ENCODE assay signal across 1 cellular context in the genomic region with DNA sequence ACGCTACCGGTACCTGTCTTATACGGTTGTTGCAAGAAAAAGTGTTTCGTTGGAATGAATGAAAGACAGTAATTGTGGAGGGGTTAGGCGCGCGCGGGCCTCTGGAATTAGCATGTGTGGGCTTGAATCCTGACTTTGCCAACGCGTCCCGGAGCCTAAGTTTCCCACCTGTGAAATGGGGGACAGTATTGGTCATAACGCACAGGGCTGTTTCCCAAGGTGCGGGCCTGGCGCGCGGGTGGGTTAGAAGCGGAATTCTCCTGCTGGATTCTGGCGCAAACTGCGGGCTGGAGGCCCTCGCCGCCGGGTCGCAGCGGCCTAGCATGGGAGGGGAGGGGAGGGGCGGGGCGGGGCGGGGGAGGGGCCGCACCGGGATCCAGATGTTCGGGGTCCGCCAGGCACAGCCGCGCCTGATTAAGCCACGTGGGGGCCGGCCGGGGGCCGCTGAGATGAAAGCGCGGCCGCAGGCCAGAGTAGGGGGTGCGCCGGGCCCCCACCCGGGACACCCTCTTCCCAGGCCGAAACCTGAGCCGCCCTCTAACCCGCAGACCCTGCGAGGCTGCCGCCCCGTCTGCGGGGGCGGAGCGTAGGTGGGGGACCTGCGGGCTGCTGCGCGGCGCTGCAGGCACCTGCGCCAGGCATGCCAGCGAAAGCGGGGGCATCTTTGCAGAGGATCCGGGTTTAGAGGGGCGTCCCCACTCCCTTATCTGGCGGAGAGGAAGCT.
A peak's percentile ranks its signal among the peaks of the same experiment; 100 is the strongest.
TF ChIP-seq lines count a peak whose summit lies in the region.

No MANE protein-coding gene starts in this region.

TF ChIP-seq in HepG2, 621 proteins besides CTCF, POLR2A, EP300 and RAD21 (continued from another document and continues in another):
- TF ChIP-seq, protein P1, sequence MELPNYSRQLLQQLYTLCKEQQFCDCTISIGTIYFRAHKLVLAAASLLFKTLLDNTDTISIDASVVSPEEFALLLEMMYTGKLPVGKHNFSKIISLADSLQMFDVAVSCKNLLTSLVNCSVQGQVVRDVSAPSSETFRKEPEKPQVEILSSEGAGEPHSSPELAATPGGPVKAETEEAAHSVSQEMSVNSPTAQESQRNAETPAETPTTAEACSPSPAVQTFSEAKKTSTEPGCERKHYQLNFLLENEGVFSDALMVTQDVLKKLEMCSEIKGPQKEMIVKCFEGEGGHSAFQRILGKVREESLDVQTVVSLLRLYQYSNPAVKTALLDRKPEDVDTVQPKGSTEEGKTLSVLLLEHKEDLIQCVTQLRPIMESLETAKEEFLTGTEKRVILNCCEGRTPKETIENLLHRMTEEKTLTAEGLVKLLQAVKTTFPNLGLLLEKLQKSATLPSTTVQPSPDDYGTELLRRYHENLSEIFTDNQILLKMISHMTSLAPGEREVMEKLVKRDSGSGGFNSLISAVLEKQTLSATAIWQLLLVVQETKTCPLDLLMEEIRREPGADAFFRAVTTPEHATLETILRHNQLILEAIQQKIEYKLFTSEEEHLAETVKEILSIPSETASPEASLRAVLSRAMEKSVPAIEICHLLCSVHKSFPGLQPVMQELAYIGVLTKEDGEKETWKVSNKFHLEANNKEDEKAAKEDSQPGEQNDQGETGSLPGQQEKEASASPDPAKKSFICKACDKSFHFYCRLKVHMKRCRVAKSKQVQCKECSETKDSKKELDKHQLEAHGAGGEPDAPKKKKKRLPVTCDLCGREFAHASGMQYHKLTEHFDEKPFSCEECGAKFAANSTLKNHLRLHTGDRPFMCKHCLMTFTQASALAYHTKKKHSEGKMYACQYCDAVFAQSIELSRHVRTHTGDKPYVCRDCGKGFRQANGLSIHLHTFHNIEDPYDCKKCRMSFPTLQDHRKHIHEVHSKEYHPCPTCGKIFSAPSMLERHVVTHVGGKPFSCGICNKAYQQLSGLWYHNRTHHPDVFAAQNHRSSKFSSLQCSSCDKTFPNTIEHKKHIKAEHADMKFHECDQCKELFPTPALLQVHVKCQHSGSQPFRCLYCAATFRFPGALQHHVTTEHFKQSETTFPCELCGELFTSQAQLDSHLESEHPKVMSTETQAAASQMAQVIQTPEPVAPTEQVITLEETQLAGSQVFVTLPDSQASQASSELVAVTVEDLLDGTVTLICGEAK (IDR thresholded peaks at IDR 0.05): no peak
- TF ChIP-seq, protein P1 (CRISPR knock-in tag; IDR thresholded peaks at IDR 0.05): no peak
- TF ChIP-seq ZNF329 (CRISPR knock-in tag; IDR thresholded peaks at IDR 0.05; ENCODE audit: low read depth): no peak
- TF ChIP-seq ZNF136 (CRISPR knock-in tag; IDR thresholded peaks at IDR 0.05; ENCODE audit: low read depth): no peak
- TF ChIP-seq ZNF644 (CRISPR knock-in tag; IDR thresholded peaks at IDR 0.05; ENCODE audit: low read depth): no peak
- no peak for TF ChIP-seq ZNF781 (CRISPR knock-in tag; IDR thresholded peaks at IDR 0.05; ENCODE audit: borderline replicate concordance, not compliant biosample characterization)
- no peak for TF ChIP-seq ZNF317 (CRISPR knock-in tag; IDR thresholded peaks at IDR 0.05)
- TF ChIP-seq, protein P2, sequence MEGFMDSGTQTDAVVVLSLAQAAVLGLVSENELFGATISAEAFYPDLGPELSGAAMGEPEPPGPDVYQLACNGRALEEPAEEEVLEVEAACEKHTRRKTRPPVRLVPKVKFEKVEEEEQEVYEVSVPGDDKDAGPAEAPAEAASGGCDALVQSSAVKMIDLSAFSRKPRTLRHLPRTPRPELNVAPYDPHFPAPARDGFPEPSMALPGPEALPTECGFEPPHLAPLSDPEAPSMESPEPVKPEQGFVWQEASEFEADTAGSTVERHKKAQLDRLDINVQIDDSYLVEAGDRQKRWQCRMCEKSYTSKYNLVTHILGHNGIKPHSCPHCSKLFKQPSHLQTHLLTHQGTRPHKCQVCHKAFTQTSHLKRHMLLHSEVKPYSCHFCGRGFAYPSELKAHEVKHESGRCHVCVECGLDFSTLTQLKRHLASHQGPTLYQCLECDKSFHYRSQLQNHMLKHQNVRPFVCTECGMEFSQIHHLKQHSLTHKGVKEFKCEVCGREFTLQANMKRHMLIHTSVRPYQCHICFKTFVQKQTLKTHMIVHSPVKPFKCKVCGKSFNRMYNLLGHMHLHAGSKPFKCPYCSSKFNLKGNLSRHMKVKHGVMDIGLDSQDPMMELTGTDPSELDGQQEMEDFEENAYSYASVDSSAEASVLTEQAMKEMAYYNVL (CRISPR knock-in tag; IDR thresholded peaks at IDR 0.05; ENCODE audit: borderline replicate concordance): no peak
- TF ChIP-seq SIX4 (CRISPR knock-in tag; IDR thresholded peaks at IDR 0.05): peak; percentile 92
- no peak for TF ChIP-seq ZNF547 (CRISPR knock-in tag; IDR thresholded peaks at IDR 0.05)
- TF ChIP-seq ZNF44 (CRISPR knock-in tag; IDR thresholded peaks at IDR 0.05): no peak
- no peak for TF ChIP-seq ERF (CRISPR knock-in tag; IDR thresholded peaks at IDR 0.05)
- TF ChIP-seq, protein P3, sequence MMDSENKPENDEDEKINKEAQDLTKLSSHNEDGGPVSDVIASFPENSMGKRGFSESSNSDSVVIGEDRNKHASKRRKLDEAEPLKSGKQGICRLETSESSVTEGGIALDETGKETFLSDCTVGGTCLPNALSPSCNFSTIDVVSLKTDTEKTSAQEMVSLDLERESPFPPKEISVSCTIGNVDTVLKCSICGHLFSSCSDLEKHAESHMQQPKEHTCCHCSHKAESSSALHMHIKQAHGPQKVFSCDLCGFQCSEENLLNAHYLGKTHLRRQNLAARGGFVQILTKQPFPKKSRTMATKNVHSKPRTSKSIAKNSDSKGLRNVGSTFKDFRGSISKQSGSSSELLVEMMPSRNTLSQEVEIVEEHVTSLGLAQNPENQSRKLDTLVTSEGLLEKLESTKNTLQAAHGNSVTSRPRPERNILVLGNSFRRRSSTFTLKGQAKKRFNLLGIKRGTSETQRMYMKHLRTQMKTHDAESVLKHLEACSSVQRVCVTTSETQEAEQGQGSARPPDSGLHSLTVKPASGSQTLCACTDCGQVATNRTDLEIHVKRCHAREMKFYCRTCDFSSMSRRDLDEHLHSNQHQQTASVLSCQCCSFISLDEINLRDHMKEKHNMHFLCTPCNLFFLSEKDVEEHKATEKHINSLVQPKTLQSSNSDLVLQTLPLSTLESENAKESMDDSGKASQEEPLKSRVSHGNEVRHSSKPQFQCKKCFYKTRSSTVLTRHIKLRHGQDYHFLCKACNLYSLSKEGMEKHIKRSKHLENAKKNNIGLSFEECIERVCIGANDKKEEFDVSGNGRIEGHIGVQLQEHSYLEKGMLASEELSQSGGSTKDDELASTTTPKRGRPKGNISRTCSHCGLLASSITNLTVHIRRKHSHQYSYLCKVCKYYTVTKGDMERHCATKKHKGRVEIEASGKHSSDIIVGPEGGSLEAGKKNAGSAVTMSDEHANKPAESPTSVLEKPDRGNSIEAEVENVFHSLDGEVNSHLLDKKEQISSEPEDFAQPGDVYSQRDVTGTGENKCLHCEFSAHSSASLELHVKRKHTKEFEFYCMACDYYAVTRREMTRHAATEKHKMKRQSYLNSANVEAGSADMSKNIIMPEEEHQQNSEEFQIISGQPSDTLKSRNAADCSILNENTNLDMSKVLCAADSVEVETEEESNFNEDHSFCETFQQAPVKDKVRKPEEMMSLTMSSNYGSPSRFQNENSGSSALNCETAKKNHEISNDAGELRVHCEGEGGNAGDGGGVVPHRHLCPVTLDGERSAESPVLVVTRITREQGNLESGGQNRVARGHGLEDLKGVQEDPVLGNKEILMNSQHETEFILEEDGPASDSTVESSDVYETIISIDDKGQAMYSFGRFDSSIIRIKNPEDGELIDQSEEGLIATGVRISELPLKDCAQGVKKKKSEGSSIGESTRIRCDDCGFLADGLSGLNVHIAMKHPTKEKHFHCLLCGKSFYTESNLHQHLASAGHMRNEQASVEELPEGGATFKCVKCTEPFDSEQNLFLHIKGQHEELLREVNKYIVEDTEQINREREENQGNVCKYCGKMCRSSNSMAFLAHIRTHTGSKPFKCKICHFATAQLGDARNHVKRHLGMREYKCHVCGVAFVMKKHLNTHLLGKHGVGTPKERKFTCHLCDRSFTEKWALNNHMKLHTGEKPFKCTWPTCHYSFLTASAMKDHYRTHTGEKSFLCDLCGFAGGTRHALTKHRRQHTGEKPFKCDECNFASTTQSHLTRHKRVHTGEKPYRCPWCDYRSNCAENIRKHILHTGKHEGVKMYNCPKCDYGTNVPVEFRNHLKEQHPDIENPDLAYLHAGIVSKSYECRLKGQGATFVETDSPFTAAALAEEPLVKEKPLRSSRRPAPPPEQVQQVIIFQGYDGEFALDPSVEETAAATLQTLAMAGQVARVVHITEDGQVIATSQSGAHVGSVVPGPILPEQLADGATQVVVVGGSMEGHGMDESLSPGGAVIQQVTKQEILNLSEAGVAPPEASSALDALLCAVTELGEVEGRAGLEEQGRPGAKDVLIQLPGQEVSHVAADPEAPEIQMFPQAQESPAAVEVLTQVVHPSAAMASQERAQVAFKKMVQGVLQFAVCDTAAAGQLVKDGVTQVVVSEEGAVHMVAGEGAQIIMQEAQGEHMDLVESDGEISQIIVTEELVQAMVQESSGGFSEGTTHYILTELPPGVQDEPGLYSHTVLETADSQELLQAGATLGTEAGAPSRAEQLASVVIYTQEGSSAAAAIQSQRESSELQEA (CRISPR knock-in tag; IDR thresholded peaks at IDR 0.05; ENCODE audit: not compliant biosample characterization): no peak
- TF ChIP-seq, protein P4, sequence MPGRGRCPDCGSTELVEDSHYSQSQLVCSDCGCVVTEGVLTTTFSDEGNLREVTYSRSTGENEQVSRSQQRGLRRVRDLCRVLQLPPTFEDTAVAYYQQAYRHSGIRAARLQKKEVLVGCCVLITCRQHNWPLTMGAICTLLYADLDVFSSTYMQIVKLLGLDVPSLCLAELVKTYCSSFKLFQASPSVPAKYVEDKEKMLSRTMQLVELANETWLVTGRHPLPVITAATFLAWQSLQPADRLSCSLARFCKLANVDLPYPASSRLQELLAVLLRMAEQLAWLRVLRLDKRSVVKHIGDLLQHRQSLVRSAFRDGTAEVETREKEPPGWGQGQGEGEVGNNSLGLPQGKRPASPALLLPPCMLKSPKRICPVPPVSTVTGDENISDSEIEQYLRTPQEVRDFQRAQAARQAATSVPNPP (CRISPR knock-in tag; IDR thresholded peaks at IDR 0.05): no peak
- TF ChIP-seq, protein P5, sequence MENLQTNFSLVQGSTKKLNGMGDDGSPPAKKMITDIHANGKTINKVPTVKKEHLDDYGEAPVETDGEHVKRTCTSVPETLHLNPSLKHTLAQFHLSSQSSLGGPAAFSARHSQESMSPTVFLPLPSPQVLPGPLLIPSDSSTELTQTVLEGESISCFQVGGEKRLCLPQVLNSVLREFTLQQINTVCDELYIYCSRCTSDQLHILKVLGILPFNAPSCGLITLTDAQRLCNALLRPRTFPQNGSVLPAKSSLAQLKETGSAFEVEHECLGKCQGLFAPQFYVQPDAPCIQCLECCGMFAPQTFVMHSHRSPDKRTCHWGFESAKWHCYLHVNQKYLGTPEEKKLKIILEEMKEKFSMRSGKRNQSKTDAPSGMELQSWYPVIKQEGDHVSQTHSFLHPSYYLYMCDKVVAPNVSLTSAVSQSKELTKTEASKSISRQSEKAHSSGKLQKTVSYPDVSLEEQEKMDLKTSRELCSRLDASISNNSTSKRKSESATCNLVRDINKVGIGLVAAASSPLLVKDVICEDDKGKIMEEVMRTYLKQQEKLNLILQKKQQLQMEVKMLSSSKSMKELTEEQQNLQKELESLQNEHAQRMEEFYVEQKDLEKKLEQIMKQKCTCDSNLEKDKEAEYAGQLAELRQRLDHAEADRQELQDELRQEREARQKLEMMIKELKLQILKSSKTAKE (CRISPR knock-in tag; IDR thresholded peaks at IDR 0.05; ENCODE audit: borderline replicate concordance): peak; percentile 68; the same call in 1 of the 2 replicates
- TF ChIP-seq ZNF850 (CRISPR knock-in tag; conservative IDR thresholded peaks at IDR 0.05): no peak
- no peak for TF ChIP-seq HMG20A (CRISPR knock-in tag; IDR thresholded peaks at IDR 0.05; ENCODE audit: borderline replicate concordance)
- no peak for TF ChIP-seq TGIF2 (CRISPR knock-in tag; IDR thresholded peaks at IDR 0.05)
- no peak for TF ChIP-seq ZNF543 (CRISPR knock-in tag; IDR thresholded peaks at IDR 0.05)
- TF ChIP-seq, protein P6, sequence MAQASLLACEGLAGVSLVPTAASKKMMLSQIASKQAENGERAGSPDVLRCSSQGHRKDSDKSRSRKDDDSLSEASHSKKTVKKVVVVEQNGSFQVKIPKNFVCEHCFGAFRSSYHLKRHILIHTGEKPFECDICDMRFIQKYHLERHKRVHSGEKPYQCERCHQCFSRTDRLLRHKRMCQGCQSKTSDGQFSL (CRISPR knock-in tag; IDR thresholded peaks at IDR 0.05): no peak
- no peak for TF ChIP-seq YEATS2 (CRISPR knock-in tag; IDR thresholded peaks at IDR 0.05; ENCODE audit: borderline replicate concordance)
- TF ChIP-seq, protein P7, sequence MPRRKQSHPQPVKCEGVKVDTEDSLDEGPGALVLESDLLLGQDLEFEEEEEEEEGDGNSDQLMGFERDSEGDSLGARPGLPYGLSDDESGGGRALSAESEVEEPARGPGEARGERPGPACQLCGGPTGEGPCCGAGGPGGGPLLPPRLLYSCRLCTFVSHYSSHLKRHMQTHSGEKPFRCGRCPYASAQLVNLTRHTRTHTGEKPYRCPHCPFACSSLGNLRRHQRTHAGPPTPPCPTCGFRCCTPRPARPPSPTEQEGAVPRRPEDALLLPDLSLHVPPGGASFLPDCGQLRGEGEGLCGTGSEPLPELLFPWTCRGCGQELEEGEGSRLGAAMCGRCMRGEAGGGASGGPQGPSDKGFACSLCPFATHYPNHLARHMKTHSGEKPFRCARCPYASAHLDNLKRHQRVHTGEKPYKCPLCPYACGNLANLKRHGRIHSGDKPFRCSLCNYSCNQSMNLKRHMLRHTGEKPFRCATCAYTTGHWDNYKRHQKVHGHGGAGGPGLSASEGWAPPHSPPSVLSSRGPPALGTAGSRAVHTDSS (CRISPR knock-in tag; conservative IDR thresholded peaks at IDR 0.05): no peak
- TF ChIP-seq, protein P8, sequence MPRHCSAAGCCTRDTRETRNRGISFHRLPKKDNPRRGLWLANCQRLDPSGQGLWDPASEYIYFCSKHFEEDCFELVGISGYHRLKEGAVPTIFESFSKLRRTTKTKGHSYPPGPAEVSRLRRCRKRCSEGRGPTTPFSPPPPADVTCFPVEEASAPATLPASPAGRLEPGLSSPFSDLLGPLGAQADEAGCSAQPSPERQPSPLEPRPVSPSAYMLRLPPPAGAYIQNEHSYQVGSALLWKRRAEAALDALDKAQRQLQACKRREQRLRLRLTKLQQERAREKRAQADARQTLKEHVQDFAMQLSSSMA (CRISPR knock-in tag; IDR thresholded peaks at IDR 0.05): no peak
- TF ChIP-seq ZFP62 (CRISPR knock-in tag; IDR thresholded peaks at IDR 0.05): no peak
